ENCODE assay signal across 23 cellular contexts in the genomic region with DNA sequence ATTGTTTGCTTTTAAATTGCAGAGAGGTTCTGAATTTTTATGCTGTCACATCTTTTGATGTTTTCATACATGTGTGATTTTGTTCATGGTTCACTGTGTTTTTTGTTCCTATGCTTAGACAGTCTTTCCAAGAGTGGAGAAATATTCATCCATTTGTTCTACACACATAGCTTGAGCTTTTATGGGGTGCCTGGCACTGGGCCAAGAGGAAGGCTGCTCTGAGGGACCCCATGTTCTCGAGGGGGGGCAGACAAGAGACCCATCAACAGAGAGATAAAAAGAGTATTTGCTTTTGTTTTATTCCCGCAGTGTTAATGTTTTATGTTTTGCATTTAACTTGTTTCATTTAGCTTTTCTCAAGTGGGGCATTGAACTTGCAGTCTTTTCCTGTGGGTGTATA. TPM values are rescaled to one million over a fixed set of nuclear protein-coding genes. Genes with fewer than 3 reads are reported as not detected.
DNase-seq lines count a peak whose midpoint lies in the region; ATAC-seq and TF ChIP-seq lines count a peak whose summit lies in the region.
"Had no signal": no experiment of that assay in that cellular context is flagged by ENCODE, and none has a peak within 500 bp of the region (broad histone marks: within the 10 kb centered on the region; RNA-seq: fewer than 3 reads in every experiment).

No MANE protein-coding gene starts in this region.

- no peak overlapping the region for H3K9ac ChIP-seq in parathyroid adenoma

- H3K4me3 ChIP-seq in parathyroid adenoma (ENCODE audit: low read depth, low read length): no peak overlapping the region
- no peak overlapping the region for H3K4me3 ChIP-seq in breast epithelium
- H3K4me3 ChIP-seq: PC-9, psoas muscle, skin epidermis had no signal

- no peak overlapping the region for H3K4me3 Mint-ChIP-seq in central memory CD8-positive, alpha-beta T cell
- H3K4me3 Mint-ChIP-seq: activated naive CD4-positive, alpha-beta T cell treated with anti-CD3 and anti-CD28 coated beads, Interleukin-2, amount 10 ng/mL, durations not matched to agents 7 days and 5 days; activated T-cell treated with anti-CD3 and anti-CD28 coated beads, Interleukin-2, amount 50 U/mL, for 24 hours; T-cell had no signal

- TF ChIP-seq POLR2A in breast epithelium (IDR thresholded peaks at IDR 0.05): no peak

- H3K36me3 Mint-ChIP-seq in central memory CD8-positive, alpha-beta T cell (ENCODE audit: insufficient read depth): peaks cover 43% of the 10 kb centered on the region

- in situ Hi-C loops in G401 (cut with HindIII; ENCODE audit: low sequenced_read_pairs): no loop called here

- peak overlapping the region; percentile 52 for H3K27ac Mint-ChIP-seq in central memory CD8-positive, alpha-beta T cell (ENCODE audit: low read depth)
- H3K27ac Mint-ChIP-seq: activated naive CD4-positive, alpha-beta T cell treated with anti-CD3 and anti-CD28 coated beads, Interleukin-2, amount 10 ng/mL, durations not matched to agents 7 days and 5 days had no signal

- H3K36me3 ChIP-seq in parathyroid adenoma (ENCODE audit: control insufficient read depth, insufficient read depth, low read length) (no peaks in the 10 kb centered on the region), breast epithelium (peaks cover 8% of the 10 kb centered on the region)

- TF ChIP-seq CTCF in parathyroid adenoma (IDR thresholded peaks at IDR 0.05): no peak
- TF ChIP-seq CTCF in breast epithelium (IDR thresholded peaks at IDR 0.05): no peak

- H3K4me2 ChIP-seq in parathyroid adenoma (ENCODE audit: low read length): no peak overlapping the region
- H3K4me2 ChIP-seq: PC-9 had no signal

- H3K9me3 ChIP-seq in parathyroid adenoma (ENCODE audit: control insufficient read depth, low read length) (no peaks in the 10 kb centered on the region), breast epithelium (no peaks in the 10 kb centered on the region)
- H3K9me3 ChIP-seq: BE2C, psoas muscle had no signal

- H3K9me3 Mint-ChIP-seq in central memory CD8-positive, alpha-beta T cell: no peaks in the 10 kb centered on the region
- H3K9me3 Mint-ChIP-seq: activated naive CD4-positive, alpha-beta T cell treated with anti-CD3 and anti-CD28 coated beads, Interleukin-2, amount 10 ng/mL, durations not matched to agents 7 days and 5 days; activated T-cell treated with anti-CD3 and anti-CD28 coated beads, Interleukin-2, amount 50 U/mL, for 24 hours; T-cell had no signal

- H3K4me1 ChIP-seq in parathyroid adenoma (peaks cover 11% of the 10 kb centered on the region), breast epithelium (no peaks in the 10 kb centered on the region)
- H3K4me1 ChIP-seq: BE2C, psoas muscle had no signal

- DNase-seq in NCI-H1436 (lab: John Stamatoyannopoulos, UW) (peak; percentile 2), NCI-H1436 treated with DMSO at 0.1 percent for 48 hours (lab: John Stamatoyannopoulos, UW) (no peak), G401 (ENCODE audit: low spot score) (peak; percentile 32), breast epithelium (ENCODE audit: low spot score in 2 of 2) (no peak), SKM-1 treated with dmso at 0.1 percent for 144 hours (lab: John Stamatoyannopoulos, UW; ENCODE audit: unreplicated experiment) (no peak), Kasumi-1 (lab: John Stamatoyannopoulos, UW) (no peak)
- DNase-seq in central memory CD8-positive, alpha-beta T cell (ENCODE audit: low spot score in 2 of 2): no peak
- DNase-seq: 8988T; activated CD4-positive, alpha-beta T cell treated with anti-CD3 and anti-CD28 coated beads, Interleukin-2, amount 50 U/mL, for 4 hours; activated naive CD4-positive, alpha-beta T cell treated with anti-CD3 and anti-CD28 coated beads, Interleukin-2, amount 10 ng/mL, durations not matched to agents 7 days and 5 days; activated T-cell treated with anti-CD3 and anti-CD28 coated beads, Interleukin-2, amount 50 U/mL, for 24 hours; BE2C; glutamatergic neuron; left cardiac atrium; midbrain; NCI-H345; PC-9; psoas muscle; SIG-M5; stimulated activated CD4-positive, alpha-beta T cell treated with anti-CD3 and anti-CD28 coated beads, Interleukin-2, amount 100 ng/mL, for 48 hours; T-cell had no signal

- H3K27ac ChIP-seq in parathyroid adenoma (peak overlapping the region; percentile 47), breast epithelium (no peak overlapping the region)
- H3K27ac ChIP-seq: PC-9, psoas muscle, skin epidermis had no signal

- intact Hi-C loops in breast epithelium (cut with DNase I; ENCODE audit: low total_unique reads): no loop called here

- H3K27me3 Mint-ChIP-seq in central memory CD8-positive, alpha-beta T cell: no peaks in the 10 kb centered on the region
- H3K27me3 Mint-ChIP-seq: activated naive CD4-positive, alpha-beta T cell treated with anti-CD3 and anti-CD28 coated beads, Interleukin-2, amount 10 ng/mL, durations not matched to agents 7 days and 5 days; activated T-cell treated with anti-CD3 and anti-CD28 coated beads, Interleukin-2, amount 50 U/mL, for 24 hours; T-cell had no signal

- H3K79me2 ChIP-seq in parathyroid adenoma: no peaks in the 10 kb centered on the region

- no peak for ATAC-seq in central memory CD8-positive, alpha-beta T cell (replicated peaks; ENCODE audit: extremely low read depth, poor library complexity, severe bottlenecking)
- ATAC-seq: left cardiac atrium, psoas muscle, T-cell had no signal

- no peak overlapping the region for H2AFZ ChIP-seq in parathyroid adenoma
- H2AFZ ChIP-seq: PC-9 had no signal

- no peaks in the 10 kb centered on the region for H3K27me3 ChIP-seq in parathyroid adenoma (ENCODE audit: control insufficient read depth, insufficient read depth, low read length)
- H3K27me3 ChIP-seq in breast epithelium: no peaks in the 10 kb centered on the region
- H3K27me3 ChIP-seq: BE2C had no signal

- peaks cover 11% of the 10 kb centered on the region for H3K4me1 Mint-ChIP-seq in central memory CD8-positive, alpha-beta T cell
- H3K4me1 Mint-ChIP-seq: activated naive CD4-positive, alpha-beta T cell treated with anti-CD3 and anti-CD28 coated beads, Interleukin-2, amount 10 ng/mL, durations not matched to agents 7 days and 5 days had no signal

RNA-seq across cellular contexts. Expression of a gene that starts 57.6 kb away (rescaled TPM):
- not detected in 2 replicates for total RNA-seq in G401 (2014; rRNA removed; shearing (Covaris generic))
- 10 to 100 TPM; 24.3 to 56.7 (median 50.8) TPM for total RNA-seq in breast epithelium

Comparison
In these comparisons a context has a peak if more than half of its experiments do, and no peak if none do; other contexts are left out.
1. DNase-seq: peak in NCI-H1436 (single experiment) and G401 (single experiment); none in NCI-H1436 treated with DMSO at 0.1 percent for 48 hours (single experiment), central memory CD8-positive, alpha-beta T cell (0 of 2), breast epithelium (0 of 2), SKM-1 treated with dmso at 0.1 percent for 144 hours (single experiment) and Kasumi-1 (0 of 2).
2. RNA of a gene that starts 57.6 kb away (total RNA-seq): 24.3 to 56.7 TPM in breast epithelium; not detected in G401; every median in the first group is over 10 times any median in the second.